In the genomic region with DNA sequence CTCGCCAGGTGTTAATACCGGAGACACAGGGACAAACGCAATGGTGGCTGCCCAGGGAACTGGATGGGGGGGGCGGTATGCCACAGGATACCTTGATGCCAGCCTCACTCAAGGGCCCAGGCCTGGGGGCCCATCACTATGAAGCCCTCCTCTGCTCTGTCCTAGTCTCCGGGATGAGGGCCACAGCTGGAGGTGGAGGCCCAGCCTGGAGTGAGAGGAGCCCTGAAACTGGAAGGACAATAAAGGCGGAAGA, we compare ENCODE assay signal across 12 cellular contexts. TPM values are rescaled to one million over a fixed set of nuclear protein-coding genes. Genes with fewer than 3 reads are reported as not detected.
A peak's percentile ranks its signal among the peaks of the same experiment; 100 is the strongest.
DNase-seq lines count a peak whose midpoint lies in the region; TF ChIP-seq lines count a peak whose summit lies in the region.
"Had no signal": no experiment of that assay in that cellular context is flagged by ENCODE, and none has a peak within 500 bp of the region (broad histone marks: within the 10 kb centered on the region; RNA-seq: fewer than 3 reads in every experiment).

No MANE protein-coding gene starts in this region.

- H3K27ac Mint-ChIP-seq in T-helper 1 cell treated with Interleukin-12 subunit alpha and Interleukin-12 subunit beta and Interleukin-4 antibody, amounts not matched to agents 30 μg/mL and 1 μg/mL, for 36 hours, result no peak overlapping the region
- no peak overlapping the region for H3K27ac Mint-ChIP-seq in osteocyte (ENCODE audit: unreplicated experiment)

- peaks cover 3% of the 10 kb centered on the region; the same call in 1 of the 2 replicates for H3K4me1 ChIP-seq in SJCRH30
- H3K4me1 ChIP-seq in endocrine pancreas (ENCODE audit: control insufficient read depth, insufficient read depth, low read length), result no peaks in the 10 kb centered on the region

- H3K9ac ChIP-seq in endocrine pancreas (ENCODE audit: control insufficient read depth, insufficient read depth, low read length), result peak overlapping the region; percentile 55

- peaks cover 2% of the 10 kb centered on the region for H3K36me3 Mint-ChIP-seq in T-helper 1 cell treated with Interleukin-12 subunit alpha and Interleukin-12 subunit beta and Interleukin-4 antibody, amounts not matched to agents 30 μg/mL and 1 μg/mL, for 36 hours (ENCODE audit: low read depth)
- H3K36me3 Mint-ChIP-seq in osteocyte (ENCODE audit: unreplicated experiment), result peaks cover 7% of the 10 kb centered on the region

- peaks cover 16% of the 10 kb centered on the region for H3K4me1 Mint-ChIP-seq in T-helper 1 cell treated with Interleukin-12 subunit alpha and Interleukin-12 subunit beta and Interleukin-4 antibody, amounts not matched to agents 30 μg/mL and 1 μg/mL, for 36 hours (ENCODE audit: low read depth)
- peaks cover 20% of the 10 kb centered on the region for H3K4me1 Mint-ChIP-seq in osteocyte (ENCODE audit: unreplicated experiment)

- TF ChIP-seq CTCF in osteocyte (IDR thresholded peaks at IDR 0.05), result no peak
- no peak for TF ChIP-seq CTCF in GM10266 (IDR thresholded peaks at IDR 0.05; ENCODE audit: control insufficient read depth, insufficient read depth, low read depth, missing control alignments)

- DNase-seq in T-helper 1 cell (no peak), SJCRH30 (no peak), osteocyte (ENCODE audit: extremely low spot score, unreplicated experiment) (no peak), GM10266 (ENCODE audit: extremely low spot score) (no peak), ureter (ENCODE audit: low spot score) (no peak), DMS 273 (lab: John Stamatoyannopoulos, UW; ENCODE audit: unreplicated experiment) (no peak)
- DNase-seq: 8988T, cortex of kidney, left ventricle myocardium superior had no signal

- no peak overlapping the region for H3K27ac ChIP-seq in SJCRH30
- H3K27ac ChIP-seq: prostate gland had no signal

- H3K9me3 Mint-ChIP-seq in T-helper 1 cell treated with Interleukin-12 subunit alpha and Interleukin-12 subunit beta and Interleukin-4 antibody, amounts not matched to agents 30 μg/mL and 1 μg/mL, for 36 hours, result no peaks in the 10 kb centered on the region
- H3K9me3 Mint-ChIP-seq in osteocyte (ENCODE audit: unreplicated experiment), result peaks cover 5% of the 10 kb centered on the region

- H3K4me3 Mint-ChIP-seq in T-helper 1 cell treated with Interleukin-12 subunit alpha and Interleukin-12 subunit beta and Interleukin-4 antibody, amounts not matched to agents 30 μg/mL and 1 μg/mL, for 36 hours, result peak overlapping the region; percentile 43
- peak overlapping the region; percentile 29 for H3K4me3 Mint-ChIP-seq in osteocyte (ENCODE audit: unreplicated experiment)

- H3K27me3 Mint-ChIP-seq in T-helper 1 cell treated with Interleukin-12 subunit alpha and Interleukin-12 subunit beta and Interleukin-4 antibody, amounts not matched to agents 30 μg/mL and 1 μg/mL, for 36 hours (ENCODE audit: low read depth), result peaks cover 48% of the 10 kb centered on the region
- peaks cover 35% of the 10 kb centered on the region for H3K27me3 Mint-ChIP-seq in osteocyte (ENCODE audit: unreplicated experiment)

- H3K27me3 ChIP-seq in SJCRH30 (no peaks in the 10 kb centered on the region), endocrine pancreas (ENCODE audit: control insufficient read depth, insufficient read depth, low read length) (no peaks in the 10 kb centered on the region)

- no peaks in the 10 kb centered on the region for H3K36me3 ChIP-seq in SJCRH30
- H3K36me3 ChIP-seq in endocrine pancreas (ENCODE audit: control insufficient read depth, insufficient read depth, low read length), result no peaks in the 10 kb centered on the region
- H3K36me3 ChIP-seq: prostate gland had no signal

- H3K9me3 ChIP-seq in SJCRH30 (replicated peaks), result no peaks in the 10 kb centered on the region
- no peaks in the 10 kb centered on the region for H3K9me3 ChIP-seq in endocrine pancreas (ENCODE audit: control insufficient read depth, low read length)
- H3K9me3 ChIP-seq: prostate gland had no signal

- H3K4me3 ChIP-seq in SJCRH30 (peak overlapping the region; percentile 72), endocrine pancreas (ENCODE audit: control insufficient read depth, insufficient read depth, low read length) (no peak overlapping the region)

RNA-seq across cellular contexts. Expression of a gene that starts 1.5 kb away (rescaled TPM):
- total RNA-seq in SJCRH30 (2014; rRNA removed; shearing (Covaris generic)), result 4.0 and 6.0 TPM in 2 replicates
- total RNA-seq in osteocyte (1.8 and 2.0 TPM in 2 replicates), ureter (not detected)
- total RNA-seq: left ventricle myocardium superior had no signal

RNA-seq across cellular contexts. Expression of a gene that starts 13.0 kb away (rescaled TPM):
- 0.08 TPM in 1 of 2 replicates, not detected in the other for total RNA-seq in SJCRH30 (2014; rRNA removed; shearing (Covaris generic))
- total RNA-seq in osteocyte, result not detected in 2 replicates
- total RNA-seq in ureter, result 0.81 TPM
- total RNA-seq: left ventricle myocardium superior had no signal

RNA-seq across cellular contexts. Expression of a gene that starts 13.4 kb away (rescaled TPM):
- 5.4 and 5.5 TPM in 2 replicates for total RNA-seq in SJCRH30 (2014; rRNA removed; shearing (Covaris generic))
- 3.9 and 4.5 TPM in 2 replicates for total RNA-seq in osteocyte
- total RNA-seq in ureter, result 3.1 TPM

RNA-seq across cellular contexts. Expression of a gene that starts 14.1 kb away (rescaled TPM):
- 37.0 and 38.2 TPM in 2 replicates for total RNA-seq in SJCRH30 (2014; rRNA removed; shearing (Covaris generic))
- total RNA-seq in osteocyte (38.2 and 40.7 TPM in 2 replicates), ureter (46.2 TPM)

RNA-seq across cellular contexts. Expression of a gene that starts 33.5 kb away (rescaled TPM):
- total RNA-seq in SJCRH30 (2014; rRNA removed; shearing (Covaris generic)), result 0.51 and 1.0 TPM in 2 replicates
- 0.11 TPM in 1 of 2 replicates, not detected in the other for total RNA-seq in osteocyte
- total RNA-seq in ureter, result not detected
- total RNA-seq: left ventricle myocardium superior had no signal
